In genomic region chr2:145751634-145752033, GRCh38 we compare ENCODE assay signal across 8 cellular contexts.
A peak's percentile ranks its signal among the peaks of the same experiment; 100 is the strongest.
DNase-seq lines count a peak whose midpoint lies in the region; ATAC-seq, FAIRE-seq and TF ChIP-seq lines count a peak whose summit lies in the region.

No MANE protein-coding gene starts in this region.

- no peaks in the 10 kb centered on the region for H3K36me3 Mint-ChIP-seq in natural killer cell

- no peak overlapping the region for H3K27ac Mint-ChIP-seq in natural killer cell

- H3K36me3 ChIP-seq in HEK293 (ENCODE audit: control insufficient read depth in 2 of 2, insufficient read depth in 1 of 2, low read length in 2 of 2), result no peaks in the 10 kb centered on the region

- H3K4me3 ChIP-seq in HEK293 (ENCODE audit: low read depth, low read length), result no peak overlapping the region

- FAIRE-seq in endometrium (lab: Jason Lieb, UNC), result peak; percentile 90

- ATAC-seq in GM18502 (IDR thresholded peaks at IDR 0.05; ENCODE audit: poor library complexity, unreplicated experiment), result peak; percentile 90
- ATAC-seq in natural killer cell, result peak in 2 of 3 donors; percentile 33 to 79
- ATAC-seq in left colon, result no peak

- peak overlapping the region; percentile 38 for H3K27ac ChIP-seq in HEK293 (ENCODE audit: extremely low read depth, low read depth, low read length)

- intact Hi-C loops in natural killer cell (cut with micrococcal nuclease) (no loop called here), left colon (cut with DNase I, micrococcal nuclease) (no loop called here)

- H3K4me1 Mint-ChIP-seq in natural killer cell, result no peaks in the 10 kb centered on the region

- H3K9me3 ChIP-seq in HEK293 (ENCODE audit: control insufficient read depth, insufficient read depth, low read depth, low read length), result no peaks in the 10 kb centered on the region

- no peak overlapping the region for H3K4me3 Mint-ChIP-seq in natural killer cell

- peak; percentile 57 for DNase-seq in NAMALWA (ENCODE audit: low spot score)
- DNase-seq in natural killer cell, result no peak
- no peak for DNase-seq in left colon
- no peak for DNase-seq in NCI-H69 (lab: John Stamatoyannopoulos, UW)
- DNase-seq in activated CD4-positive, alpha-beta T cell treated with anti-CD3 and anti-CD28 coated beads for 48 hours, result no peak

- no peaks in the 10 kb centered on the region for H3K9me3 Mint-ChIP-seq in natural killer cell

- TF ChIP-seq CTCF in HEK293 (tag by site-specific recombination; IDR thresholded peaks at IDR 0.05), result no peak
- TF ChIP-seq CTCF in natural killer cell (IDR thresholded peaks at IDR 0.05), result no peak

- no peaks in the 10 kb centered on the region for H3K27me3 Mint-ChIP-seq in natural killer cell (ENCODE audit: low read depth in 2 of 2)

- POLR2A ChIA-PET in HEK293 (lab: Yijun Ruan, JAX), result no interaction called here

- CTCF ChIA-PET in HEK293 (lab: Yijun Ruan, JAX), result interaction anchor here (0.9 kb wide), 1 partner anchor 27 kb away, joined by 3 read pairs; no protein-coding TSS in a partner anchor

- H3K4me1 ChIP-seq in HEK293 (ENCODE audit: control insufficient read depth, insufficient read depth, low read length), result peaks cover 12% of the 10 kb centered on the region

TF ChIP-seq in HEK293, 187 proteins besides CTCF, POLR2A, EP300 and RAD21:
- TF ChIP-seq ZNF174 (tag by site-specific recombination; IDR thresholded peaks at IDR 0.05), result no peak
- TF ChIP-seq ZBTB20 (tag by site-specific recombination; IDR thresholded peaks at IDR 0.05), result peak; percentile 57
